19 cellular contexts compared by ENCODE assay signal in genomic region chr2:142190805-142191204, GRCh38. TPM values are rescaled to one million over a fixed set of nuclear protein-coding genes. Genes with fewer than 3 reads are reported as not detected.
DNase-seq lines count a peak whose midpoint lies in the region; ATAC-seq, FAIRE-seq and TF ChIP-seq lines count a peak whose summit lies in the region.
"Had no signal": no experiment of that assay in that cellular context is flagged by ENCODE, and none has a peak within 500 bp of the region (broad histone marks: within the 10 kb centered on the region; RNA-seq: fewer than 3 reads in every experiment).

No MANE protein-coding gene starts in this region.

- H3K9me3 ChIP-seq in keratinocyte (ENCODE audit: control insufficient read depth, low read depth, low read length), result no peaks in the 10 kb centered on the region
- H3K9me3 ChIP-seq: ascending aorta, sigmoid colon, testis had no signal

- no peak overlapping the region for H3K4me2 ChIP-seq in keratinocyte (ENCODE audit: control insufficient read depth, extremely low read depth, insufficient read depth, low read depth, low read length)
- H3K4me2 ChIP-seq: BLaER1 had no signal

- no peak for FAIRE-seq in keratinocyte (lab: Jason Lieb, UNC)
- FAIRE-seq: HepG2, RCC 7860 had no signal

- no peak overlapping the region for H3K4me3 Mint-ChIP-seq in Calu3 (ENCODE audit: low read depth, unreplicated experiment)
- no peak overlapping the region for H3K4me3 Mint-ChIP-seq in activated naive CD4-positive, alpha-beta T cell treated with anti-CD3 and anti-CD28 coated beads, Interleukin-2, amount 10 ng/mL, durations not matched to agents 7 days and 5 days
- H3K4me3 Mint-ChIP-seq: activated CD8-positive, alpha-beta memory T cell treated with anti-CD3 and anti-CD28 coated beads, Interleukin-2, amount 10 ng/mL, durations not matched to agents 7 days and 5 days; T-cell had no signal

- CTCF ChIA-PET in Calu3 (lab: Charles Lee), result interaction anchor here (0.5 to 0.6 kb wide), 2 partner anchors 1087 to 1485 kb away, joined by 3 to 11 read pairs; no protein-coding TSS in a partner anchor
- CTCF ChIA-PET in activated naive CD4-positive, alpha-beta T cell treated with anti-CD3 and anti-CD28 coated beads, Interleukin-2, amount 10 ng/mL, durations not matched to agents 7 days and 5 days (lab: Charles Lee), result no interaction called here

- H3K36me3 Mint-ChIP-seq in Calu3 (ENCODE audit: insufficient read depth, unreplicated experiment), result no peaks in the 10 kb centered on the region
- H3K36me3 Mint-ChIP-seq in activated naive CD4-positive, alpha-beta T cell treated with anti-CD3 and anti-CD28 coated beads, Interleukin-2, amount 10 ng/mL, durations not matched to agents 7 days and 5 days, result no peaks in the 10 kb centered on the region
- H3K36me3 Mint-ChIP-seq: activated CD8-positive, alpha-beta memory T cell treated with anti-CD3 and anti-CD28 coated beads, Interleukin-2, amount 10 ng/mL, durations not matched to agents 7 days and 5 days; T-cell had no signal

- H3K4me1 ChIP-seq in keratinocyte (ENCODE audit: control insufficient read depth, extremely low read depth, insufficient read depth, low read length), result peaks cover 3% of the 10 kb centered on the region
- H3K4me1 ChIP-seq: ascending aorta, sigmoid colon, testis had no signal

- H3K27ac Mint-ChIP-seq in Calu3 (ENCODE audit: unreplicated experiment), result peak overlapping the region; percentile 37
- H3K27ac Mint-ChIP-seq in activated naive CD4-positive, alpha-beta T cell treated with anti-CD3 and anti-CD28 coated beads, Interleukin-2, amount 10 ng/mL, durations not matched to agents 7 days and 5 days, result no peak overlapping the region
- H3K27ac Mint-ChIP-seq: activated CD8-positive, alpha-beta memory T cell treated with anti-CD3 and anti-CD28 coated beads, Interleukin-2, amount 10 ng/mL, durations not matched to agents 7 days and 5 days; T-cell had no signal

- dilution Hi-C loops in keratinocyte (cut with MboI; ENCODE audit: extremely low pct_ligation_motif_present, low sequenced_read_pairs), result no loop called here

- no peaks in the 10 kb centered on the region for H3K9me1 ChIP-seq in keratinocyte (ENCODE audit: control insufficient read depth, extremely low read depth, insufficient read depth, low read length)

- peak overlapping the region; percentile 52 for H2AFZ ChIP-seq in keratinocyte (ENCODE audit: control insufficient read depth, low read length)

- peaks cover 16% of the 10 kb centered on the region for H3K4me1 Mint-ChIP-seq in Calu3 (ENCODE audit: low read depth, unreplicated experiment)
- no peaks in the 10 kb centered on the region for H3K4me1 Mint-ChIP-seq in activated naive CD4-positive, alpha-beta T cell treated with anti-CD3 and anti-CD28 coated beads, Interleukin-2, amount 10 ng/mL, durations not matched to agents 7 days and 5 days
- H3K4me1 Mint-ChIP-seq: activated CD8-positive, alpha-beta memory T cell treated with anti-CD3 and anti-CD28 coated beads, Interleukin-2, amount 10 ng/mL, durations not matched to agents 7 days and 5 days; T-cell had no signal

- no peak for DNase-seq in Calu3
- DNase-seq in M059J (ENCODE audit: low read depth), result peak; percentile 41
- peak; percentile 5 for DNase-seq in cerebellar cortex (ENCODE audit: low spot score)
- DNase-seq in keratinocyte (ENCODE audit: low read depth, low spot score), result no peak
- no peak for DNase-seq in activated naive CD4-positive, alpha-beta T cell treated with anti-CD3 and anti-CD28 coated beads, Interleukin-2, amount 10 ng/mL, durations not matched to agents 7 days and 5 days
- DNase-seq in SKM-1 (lab: John Stamatoyannopoulos, UW; ENCODE audit: unreplicated experiment), result no peak
- DNase-seq: activated CD8-positive, alpha-beta memory T cell treated with anti-CD3 and anti-CD28 coated beads, Interleukin-2, amount 10 ng/mL, durations not matched to agents 7 days and 5 days; activated gamma-delta T cell; NCI-H748 treated with DMSO at 0.1 percent for 48 hours; sigmoid colon; stimulated activated CD4-positive, alpha-beta T cell treated with anti-CD3 and anti-CD28 coated beads, Interleukin-4, amount 100 ng/mL, for 24 hours; T-cell; testis had no signal

- no TSS peak for BruUV-seq in Calu3 (replicated peaks; lab: Mats Ljungman, UMichigan)

- H3K27me3 Mint-ChIP-seq in Calu3 (ENCODE audit: unreplicated experiment), result no peaks in the 10 kb centered on the region
- no peaks in the 10 kb centered on the region for H3K27me3 Mint-ChIP-seq in activated naive CD4-positive, alpha-beta T cell treated with anti-CD3 and anti-CD28 coated beads, Interleukin-2, amount 10 ng/mL, durations not matched to agents 7 days and 5 days
- H3K27me3 Mint-ChIP-seq: activated CD8-positive, alpha-beta memory T cell treated with anti-CD3 and anti-CD28 coated beads, Interleukin-2, amount 10 ng/mL, durations not matched to agents 7 days and 5 days; T-cell had no signal

- H3K9ac ChIP-seq in keratinocyte (ENCODE audit: control insufficient read depth, extremely low read depth, insufficient read depth, low read length), result no peak overlapping the region
- H3K9ac ChIP-seq: BLaER1 had no signal

- H3K27me3 ChIP-seq in keratinocyte (ENCODE audit: control insufficient read depth, extremely low read depth, insufficient read depth, low read length), result no peaks in the 10 kb centered on the region
- H3K27me3 ChIP-seq: ascending aorta, BLaER1, sigmoid colon, testis had no signal

- H3K27ac ChIP-seq in keratinocyte (ENCODE audit: control insufficient read depth, insufficient read depth, low read length), result no peak overlapping the region
- H3K27ac ChIP-seq: ascending aorta, BLaER1, sigmoid colon, testis had no signal

- H3K4me3 ChIP-seq in keratinocyte (ENCODE audit: control insufficient read depth in 2 of 3, extremely low read depth in 1 of 3, insufficient read depth in 2 of 3, low read depth in 1 of 3, low read length in 3 of 3), result no peak overlapping the region
- H3K4me3 ChIP-seq: ascending aorta, BLaER1, sigmoid colon, testis had no signal

- H3K36me3 ChIP-seq in keratinocyte (ENCODE audit: control insufficient read depth in 2 of 2, extremely low read depth in 1 of 2, insufficient read depth in 2 of 2, low read length in 2 of 2), result no peaks in the 10 kb centered on the region
- H3K36me3 ChIP-seq: ascending aorta, BLaER1, sigmoid colon had no signal

- no peak for ATAC-seq in GM18511 (IDR thresholded peaks at IDR 0.05; ENCODE audit: unreplicated experiment)
- no peak for ATAC-seq in HG03342 (IDR thresholded peaks at IDR 0.05; ENCODE audit: unreplicated experiment)
- ATAC-seq: activated CD8-positive, alpha-beta memory T cell treated with anti-CD3 and anti-CD28 coated beads, Interleukin-2, amount 10 ng/mL, durations not matched to agents 7 days and 5 days; HepG2; T-cell had no signal

- peaks cover 3% of the 10 kb centered on the region for H3K9me3 Mint-ChIP-seq in Calu3 (ENCODE audit: low read depth, unreplicated experiment)
- peaks cover 3% of the 10 kb centered on the region for H3K9me3 Mint-ChIP-seq in activated naive CD4-positive, alpha-beta T cell treated with anti-CD3 and anti-CD28 coated beads, Interleukin-2, amount 10 ng/mL, durations not matched to agents 7 days and 5 days

- intact Hi-C loops in Calu3 (cut with micrococcal nuclease; ENCODE audit: unreplicated experiment), result no loop called here

- H4K20me1 ChIP-seq in keratinocyte (ENCODE audit: control insufficient read depth, extremely low read depth, insufficient read depth, low read length), result no peaks in the 10 kb centered on the region
- H4K20me1 ChIP-seq: BLaER1 had no signal

- no peak for TF ChIP-seq CTCF in Calu3 (IDR thresholded peaks at IDR 0.05; ENCODE audit: unreplicated experiment)
- TF ChIP-seq CTCF in keratinocyte (optimal IDR thresholded peaks at IDR 0.05 in 1 of 3, IDR thresholded peaks at IDR 0.05 in 1 of 3, conservative IDR thresholded peaks at IDR 0.05 in 1 of 3; ENCODE audit: extremely low read depth in 1 of 3, insufficient read depth in 2 of 3, low read length in 3 of 3), result no peak

- H3K79me2 ChIP-seq in keratinocyte (ENCODE audit: control insufficient read depth, insufficient read depth, low read length), result no peaks in the 10 kb centered on the region

RNA-seq across cellular contexts. Expression of gene LRP1B, which starts 60.0 kb away (rescaled TPM):
- 0.05 and 0.21 TPM in 2 replicates for total RNA-seq in Calu3 (2022)
- total RNA-seq in M059J (2014; rRNA removed; shearing (Covaris generic)), result 0.02 TPM in 1 of 2 replicates, not detected in the other
- polyA plus RNA-seq in keratinocyte, result 0.01 TPM in 1 of 3 replicates, not detected in the others
- not detected for polyA plus RNA-seq in keratinocyte (2011; ENCODE audit: low read depth)
- not detected in 2 replicates for polyA plus RNA-seq in keratinocyte (2011; cell fraction: cytosol; rRNA removed)
- 0.01 and 0.16 TPM in 2 replicates for polyA plus RNA-seq in keratinocyte (2011; cell fraction: nucleus; rRNA removed)
- not detected in 2 replicates for polyA plus RNA-seq in keratinocyte (2012; ENCODE audit: low replicate concordance)
- 0.03 to 0.53 TPM in 2 of 3 replicates, not detected in the other for polyA minus RNA-seq in keratinocyte
- not detected for polyA minus RNA-seq in keratinocyte (2011; cell fraction: cytosol; rRNA and poly(A)+ RNA removed)
- 0.11 and 0.70 TPM in 2 replicates for polyA minus RNA-seq in keratinocyte (2011; cell fraction: nucleus; rRNA and poly(A)+ RNA removed)
- total RNA-seq: activated CD8-positive, alpha-beta memory T cell treated with anti-CD3 and anti-CD28 coated beads, Interleukin-2, amount 10 ng/mL, durations not matched to agents 7 days and 5 days; ascending aorta; T-cell had no signal
- polyA plus RNA-seq: HepG2 had no signal

Comparison
In these comparisons a context has a peak if more than half of its experiments do, and no peak if none do; other contexts are left out.
1. DNase-seq: peak in M059J (single experiment) and cerebellar cortex (single experiment); none in Calu3 (single experiment), keratinocyte (single experiment), activated naive CD4-positive, alpha-beta T cell treated with anti-CD3 and anti-CD28 coated beads, Interleukin-2, amount 10 ng/mL, durations not matched to agents 7 days and 5 days (single experiment) and SKM-1 (single experiment).